ENCODE assay signal across 17 cellular contexts in the genomic region with DNA sequence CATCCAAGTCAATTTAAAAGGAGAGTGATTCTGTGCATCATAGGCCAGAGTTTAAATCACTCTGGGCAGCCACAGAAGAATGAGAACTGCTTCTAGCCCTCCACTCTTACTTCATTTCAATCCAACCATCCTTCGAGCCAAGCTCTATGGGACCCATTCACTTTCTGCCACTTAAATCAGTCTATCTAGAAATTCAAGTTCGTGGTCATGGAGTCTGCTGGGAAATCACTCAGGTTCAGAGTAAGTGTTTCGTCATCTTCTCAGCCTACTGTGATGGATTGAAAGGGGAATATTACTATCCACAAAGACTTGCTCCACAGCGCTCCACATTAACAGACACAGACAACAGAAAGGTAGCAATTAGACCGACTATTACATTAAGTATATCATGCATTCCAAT. TPM values are rescaled to one million over a fixed set of nuclear protein-coding genes. Genes with fewer than 3 reads are reported as not detected.
DNase-seq lines count a peak whose midpoint lies in the region; TF ChIP-seq lines count a peak whose summit lies in the region.
"Had no signal": no experiment of that assay in that cellular context is flagged by ENCODE, and none has a peak within 500 bp of the region (broad histone marks: within the 10 kb centered on the region; RNA-seq: fewer than 3 reads in every experiment).

No MANE protein-coding gene starts in this region.

- TF ChIP-seq CTCF in NB4 (IDR thresholded peaks at IDR 0.05; ENCODE audit: low read depth, low read length) (no peak), epithelial cell of esophagus (IDR thresholded peaks at IDR 0.05; ENCODE audit: insufficient read depth, low read depth, low read length, missing control alignments) (no peak), type B pancreatic cell (conservative IDR thresholded peaks at IDR 0.05) (no peak)

- no peaks in the 10 kb centered on the region for H3K27me3 Mint-ChIP-seq in activated naive CD4-positive, alpha-beta T cell treated with anti-CD3 and anti-CD28 coated beads, Interleukin-2, amount 50 U/mL, for 24 hours
- no peaks in the 10 kb centered on the region for H3K27me3 Mint-ChIP-seq in type B pancreatic cell

- H3K4me3 ChIP-seq in NB4 (ENCODE audit: low read depth, low read length) (no peak overlapping the region), epithelial cell of esophagus (ENCODE audit: low read length) (no peak overlapping the region)
- H3K4me3 ChIP-seq: GM23248, SJCRH30 had no signal

- peaks cover 10% of the 10 kb centered on the region for H3K36me3 Mint-ChIP-seq in activated naive CD4-positive, alpha-beta T cell treated with anti-CD3 and anti-CD28 coated beads, Interleukin-2, amount 50 U/mL, for 24 hours
- peaks cover 3% of the 10 kb centered on the region for H3K36me3 Mint-ChIP-seq in type B pancreatic cell

- H3K4me1 Mint-ChIP-seq in activated naive CD4-positive, alpha-beta T cell treated with anti-CD3 and anti-CD28 coated beads, Interleukin-2, amount 50 U/mL, for 24 hours = peaks cover 36% of the 10 kb centered on the region
- peaks cover 14% of the 10 kb centered on the region for H3K4me1 Mint-ChIP-seq in type B pancreatic cell (ENCODE audit: unreplicated experiment)

- H3K9me3 Mint-ChIP-seq in activated naive CD4-positive, alpha-beta T cell treated with anti-CD3 and anti-CD28 coated beads, Interleukin-2, amount 50 U/mL, for 24 hours = no peaks in the 10 kb centered on the region
- H3K9me3 Mint-ChIP-seq in type B pancreatic cell = no peaks in the 10 kb centered on the region
- H3K9me3 Mint-ChIP-seq: CD8-positive, alpha-beta memory T cell had no signal

- DNase-seq in activated naive CD4-positive, alpha-beta T cell treated with Interleukin-2 at 50 U/mL for 16 hours = no peak
- DNase-seq in NB4 (ENCODE audit: low read depth) (peak; percentile 22), epithelial cell of esophagus (ENCODE audit: low read depth) (peak; percentile 32), type B pancreatic cell (ENCODE audit: extremely low spot score, unreplicated experiment) (no peak), ureter (ENCODE audit: low spot score) (no peak)
- DNase-seq in central memory CD4-positive, alpha-beta T cell = no peak
- DNase-seq: CD8-positive, alpha-beta memory T cell; DMS79; GM23248; NCI-H1092 treated with DMSO at 0.1 percent for 48 hours; NCI-H2081 treated with DMSO at 0.1 percent for 48 hours; NCI-H510A treated with DMSO at 0.1 percent for 48 hours; NCI-H82; PC-3; SJCRH30 had no signal

- no peak overlapping the region for H3K4me3 Mint-ChIP-seq in activated naive CD4-positive, alpha-beta T cell treated with anti-CD3 and anti-CD28 coated beads, Interleukin-2, amount 50 U/mL, for 24 hours
- no peak overlapping the region for H3K4me3 Mint-ChIP-seq in type B pancreatic cell
- H3K4me3 Mint-ChIP-seq: CD8-positive, alpha-beta memory T cell had no signal

- TF ChIP-seq POLR2A in NB4 (IDR thresholded peaks at IDR 0.05; ENCODE audit: extremely low read depth, insufficient read length) = no peak

- H3K27ac Mint-ChIP-seq in activated naive CD4-positive, alpha-beta T cell treated with anti-CD3 and anti-CD28 coated beads, Interleukin-2, amount 50 U/mL, for 24 hours = peak overlapping the region; percentile 9
- peak overlapping the region; percentile 16 for H3K27ac Mint-ChIP-seq in type B pancreatic cell

RNA-seq across cellular contexts. Expression of gene DCLRE1C, which starts 4.6 kb away (rescaled TPM):
- 10.1 and 15.0 TPM in 2 replicates for total RNA-seq in type B pancreatic cell (ENCODE audit: low replicate concordance)
- 21.6 TPM for total RNA-seq in ureter

RNA-seq across cellular contexts. Expression of gene MEIG1, which starts 9.9 kb away (rescaled TPM):
- total RNA-seq in type B pancreatic cell (ENCODE audit: low replicate concordance) (2.8 TPM in 1 of 2 replicates, not detected in the other), ureter (1.1 TPM)
- total RNA-seq: G401, GM23248, SJCRH30 had no signal

Comparison
In these comparisons a context has a peak if more than half of its experiments do, and no peak if none do; other contexts are left out.
1. DNase-seq: peak in NB4 (single experiment) and epithelial cell of esophagus (single experiment); none in activated naive CD4-positive, alpha-beta T cell treated with Interleukin-2 at 50 U/mL for 16 hours (single experiment), type B pancreatic cell (single experiment), ureter (single experiment) and central memory CD4-positive, alpha-beta T cell (single experiment).